ENCODE assay signal across 15 cellular contexts in the genomic region with DNA sequence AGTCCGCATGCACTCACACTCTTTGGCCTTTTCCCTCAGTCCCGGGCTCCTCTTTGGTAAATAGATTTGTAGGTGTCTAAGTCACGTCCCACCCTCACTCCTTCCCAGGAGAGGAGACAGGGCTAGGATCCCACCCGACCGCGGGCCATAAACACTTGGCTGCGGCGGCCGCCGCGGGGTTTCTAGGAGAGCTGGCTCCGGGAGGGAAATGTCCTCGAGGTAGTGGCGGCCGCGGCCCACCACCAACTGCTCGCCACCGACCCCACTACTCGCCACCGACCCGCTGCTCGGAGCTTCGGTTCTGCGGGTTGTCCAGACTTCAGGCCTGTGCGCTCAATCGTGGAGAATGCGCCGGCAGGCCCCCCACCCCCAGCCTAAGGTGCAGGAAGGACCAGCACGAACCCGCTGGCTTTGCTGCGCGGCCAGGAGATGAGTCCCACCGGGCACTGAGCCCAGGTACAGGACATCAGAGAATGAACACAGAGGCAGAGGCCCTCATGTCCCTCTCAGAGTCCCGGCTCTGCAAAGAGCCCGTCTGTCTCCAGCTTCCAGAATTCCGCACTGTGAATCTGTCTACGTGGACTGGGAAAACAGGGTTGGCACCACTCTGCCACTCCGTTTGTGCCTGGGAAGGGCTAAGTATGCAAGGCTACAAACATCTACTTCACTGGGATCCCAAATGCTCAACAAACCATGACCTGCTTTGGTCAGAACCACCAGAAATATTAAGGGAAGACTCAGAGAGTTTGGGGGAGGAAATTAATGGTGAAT. TPM values are rescaled to one million over a fixed set of nuclear protein-coding genes. Genes with fewer than 3 reads are reported as not detected.
DNase-seq lines count a peak whose midpoint lies in the region; ATAC-seq and TF ChIP-seq lines count a peak whose summit lies in the region.
"Had no signal": no experiment of that assay in that cellular context is flagged by ENCODE, and none has a peak within 500 bp of the region (broad histone marks: within the 10 kb centered on the region; RNA-seq: fewer than 3 reads in every experiment).

No MANE protein-coding gene starts in this region.

- no peaks in the 10 kb centered on the region for H3K9me3 ChIP-seq in mammary epithelial cell (replicated peaks; ENCODE audit: insufficient read depth, low read length)
- H3K9me3 ChIP-seq: stomach had no signal

- H3K4me1 Mint-ChIP-seq in MCF 10A (ENCODE audit: insufficient read depth, unreplicated experiment), result peaks cover 11% of the 10 kb centered on the region
- peaks cover 50% of the 10 kb centered on the region for H3K4me1 Mint-ChIP-seq in WTC11
- peaks cover 42% of the 10 kb centered on the region for H3K4me1 Mint-ChIP-seq in stimulated activated memory B cell treated with anti-CD40 and anti-IgM and Interleukin-4, amounts not matched to agents 10 μg/mL and 1 μg/mL and 100 μg/mL, for 72 hours

- no peaks in the 10 kb centered on the region for H3K36me3 ChIP-seq in mammary epithelial cell (ENCODE audit: insufficient read depth, low read length)
- H3K36me3 ChIP-seq: stomach had no signal

- H3K27ac ChIP-seq in mammary epithelial cell (ENCODE audit: insufficient read depth, low read depth, low read length), result no peak overlapping the region
- H3K27ac ChIP-seq: HL-60, stomach had no signal

- TF ChIP-seq CTCF in MCF 10A (IDR thresholded peaks at IDR 0.05; ENCODE audit: unreplicated experiment) (no peak), mammary epithelial cell (conservative IDR thresholded peaks at IDR 0.05 in 1 of 2, IDR thresholded peaks at IDR 0.05 in 1 of 2; ENCODE audit: extremely low read depth in 1 of 2, insufficient read depth in 1 of 2, low read depth in 1 of 2, low read length in 2 of 2) (no peak), WTC11 (IDR thresholded peaks at IDR 0.05) (no peak)

- no peaks in the 10 kb centered on the region for H3K9me3 Mint-ChIP-seq in MCF 10A (ENCODE audit: unreplicated experiment)
- no peaks in the 10 kb centered on the region for H3K9me3 Mint-ChIP-seq in WTC11
- no peaks in the 10 kb centered on the region for H3K9me3 Mint-ChIP-seq in stimulated activated memory B cell treated with anti-CD40 and anti-IgM and Interleukin-4, amounts not matched to agents 10 μg/mL and 1 μg/mL and 100 μg/mL, for 72 hours

- no TSS peak for BruUV-seq in MCF 10A (replicated peaks; lab: Mats Ljungman, UMichigan)
- no TSS peak for BruUV-seq in mammary epithelial cell (replicated peaks; lab: Mats Ljungman, UMichigan)

- dilution Hi-C loops in mammary epithelial cell (cut with HindIII; ENCODE audit: low sequenced_read_pairs), result loop anchor here (5.0 kb wide), 1 partner anchor 63 kb away; no protein-coding TSS in a partner anchor

- no peaks in the 10 kb centered on the region for H3K4me1 ChIP-seq in mammary epithelial cell (ENCODE audit: insufficient read depth, low read length)

- in situ Hi-C loops in mammary epithelial cell (cut with MboI; ENCODE audit: low sequenced_read_pairs in 2 of 2), result loop anchor here in 1 of 2 donors (10.0 kb wide), 1 partner anchor 69 kb away; no protein-coding TSS in a partner anchor

- POLR2A ChIA-PET in MCF 10A (lab: Yijun Ruan, JAX) (interaction anchor here (1.0 to 3.5 kb wide), 3 partner anchors 9 to 155 kb away, joined by 3 to 17 read pairs (median 6); no protein-coding TSS in a partner anchor), WTC11 (lab: Charles Lee) (interaction anchor here (1.4 kb wide), 1 partner anchor 677 kb away, joined by 4 read pairs; a partner anchor contains a TSS)

- H3K79me2 ChIP-seq in mammary epithelial cell (ENCODE audit: insufficient read depth, low read length), result no peaks in the 10 kb centered on the region

- H3K4me3 ChIP-seq in mammary epithelial cell (replicated peaks in 1 of 3; ENCODE audit: insufficient read depth in 1 of 3, low read depth in 2 of 3, low read length in 3 of 3), result no peak overlapping the region

- DNase-seq in MCF 10A (ENCODE audit: unreplicated experiment), result no peak
- DNase-seq in mammary epithelial cell, result no peak
- DNase-seq in WTC11 (ENCODE audit: low spot score), result no peak
- DNase-seq in kidney tubule cell (ENCODE audit: low spot score), result peak; percentile 24
- no peak for DNase-seq in NCI-H510A treated with DMSO at 0.1 percent for 48 hours (lab: John Stamatoyannopoulos, UW)
- no peak for DNase-seq in pons (ENCODE audit: low spot score)
- DNase-seq: activated CD4-positive, alpha-beta T cell treated with anti-CD3 and anti-CD28 coated beads for 48 hours; stimulated activated CD4-positive, alpha-beta T cell treated with anti-CD3 and anti-CD28 coated beads, Interleukin-4, amount 100 ng/mL, for 24 hours; stomach had no signal

- peaks cover 82% of the 10 kb centered on the region for H3K27me3 ChIP-seq in mammary epithelial cell (ENCODE audit: insufficient read depth, low read length)

- ATAC-seq in WTC11, result no peak
- peak; percentile 59 for ATAC-seq in stimulated activated memory B cell treated with anti-CD40 and anti-IgM and Interleukin-4, amounts not matched to agents 10 μg/mL and 1 μg/mL and 100 μg/mL, for 72 hours
- ATAC-seq in HG03175 (IDR thresholded peaks at IDR 0.05; ENCODE audit: unreplicated experiment), result no peak

- H3K27ac Mint-ChIP-seq in MCF 10A (ENCODE audit: low read depth, unreplicated experiment) (no peak overlapping the region), WTC11 (no peak overlapping the region)
- H3K27ac Mint-ChIP-seq in stimulated activated memory B cell treated with anti-CD40 and anti-IgM and Interleukin-4, amounts not matched to agents 10 μg/mL and 1 μg/mL and 100 μg/mL, for 72 hours, result no peak overlapping the region

- H3K27me3 Mint-ChIP-seq in MCF 10A (ENCODE audit: insufficient read depth, unreplicated experiment) (peaks cover 66% of the 10 kb centered on the region), WTC11 (ENCODE audit: low read depth) (peaks cover 100% of the 10 kb centered on the region)
- peaks cover 99% of the 10 kb centered on the region for H3K27me3 Mint-ChIP-seq in stimulated activated memory B cell treated with anti-CD40 and anti-IgM and Interleukin-4, amounts not matched to agents 10 μg/mL and 1 μg/mL and 100 μg/mL, for 72 hours

- H3K4me3 Mint-ChIP-seq in MCF 10A (ENCODE audit: unreplicated experiment), result peak overlapping the region; percentile 17
- H3K4me3 Mint-ChIP-seq in WTC11, result peak overlapping the region; percentile 33
- H3K4me3 Mint-ChIP-seq in stimulated activated memory B cell treated with anti-CD40 and anti-IgM and Interleukin-4, amounts not matched to agents 10 μg/mL and 1 μg/mL and 100 μg/mL, for 72 hours, result no peak overlapping the region

- CTCF ChIA-PET in MCF 10A (lab: Yijun Ruan, JAX), result interaction anchor here (0.6 to 5.0 kb wide), 29 partner anchors 8 to 335 kb away, joined by 3 to 81 read pairs (median 4); no protein-coding TSS in a partner anchor
- CTCF ChIA-PET in mammary epithelial cell (lab: Charles Lee; ENCODE audit: low non-redundant PET), result interaction anchor here (0.6 kb wide), 3 partner anchors 21 to 205 kb away, joined by 4 to 6 read pairs (median 4); no protein-coding TSS in a partner anchor
- CTCF ChIA-PET in WTC11 (lab: Charles Lee), result interaction anchor here (0.6 to 10.9 kb wide), 29 partner anchors 10 to 184 kb away, joined by 3 to 218 read pairs (median 7); a partner anchor contains a TSS

- H4K20me1 ChIP-seq in mammary epithelial cell (ENCODE audit: insufficient read depth, low read length), result no peaks in the 10 kb centered on the region

- intact Hi-C loops in MCF 10A (cut with micrococcal nuclease), result no loop called here
- intact Hi-C loops in mammary epithelial cell (cut with micrococcal nuclease), result loop anchor here (2.0 kb wide), 2 partner anchors 55 to 307 kb away; no protein-coding TSS in a partner anchor

- no peak overlapping the region for H3K4me2 ChIP-seq in mammary epithelial cell (ENCODE audit: insufficient read depth, low read depth, low read length)

- no peaks in the 10 kb centered on the region for H3K36me3 Mint-ChIP-seq in MCF 10A (ENCODE audit: insufficient read depth, unreplicated experiment)
- no peaks in the 10 kb centered on the region for H3K36me3 Mint-ChIP-seq in WTC11
- H3K36me3 Mint-ChIP-seq in stimulated activated memory B cell treated with anti-CD40 and anti-IgM and Interleukin-4, amounts not matched to agents 10 μg/mL and 1 μg/mL and 100 μg/mL, for 72 hours, result no peaks in the 10 kb centered on the region

- WGBS in mammary epithelial cell (ENCODE audit: low coverage, missing lambda C conversion rate), result 12% methylated on average over 18 of the region's 38 CpGs

- H3K9ac ChIP-seq in mammary epithelial cell (ENCODE audit: insufficient read depth, low read length), result no peak overlapping the region

- H2AFZ ChIP-seq in mammary epithelial cell (ENCODE audit: low read depth, low read length), result no peak overlapping the region

TF ChIP-seq in WTC11, 78 proteins besides CTCF, POLR2A, EP300 and RAD21:
- peak; percentile 88 for TF ChIP-seq GRHL2 (CRISPR knock-in tag; IDR thresholded peaks at IDR 0.05; ENCODE audit: insufficient replicate concordance, severe bottlenecking)
- TF ChIP-seq ZNF138 (CRISPR knock-in tag; conservative IDR thresholded peaks at IDR 0.05), result no peak

RNA-seq across cellular contexts. Expression of a gene that starts 2.5 kb away (rescaled TPM):
- total RNA-seq in MCF 10A (2022) (not detected in 2 replicates), mammary epithelial cell (not detected), WTC11 (2021) (8.0 to 22.3 TPM (median 9.2 TPM) in 3 replicates)
- polyA plus RNA-seq in mammary epithelial cell, result not detected
- not detected for polyA minus RNA-seq in mammary epithelial cell
- total RNA-seq: chondrocyte, mesenteric fat pad, pulmonary artery endothelial cell, stomach had no signal
- polyA plus RNA-seq: stomach had no signal

RNA-seq across cellular contexts. Expression of a gene that starts 3.1 kb away (rescaled TPM):
- total RNA-seq in MCF 10A (2022), result not detected in 2 replicates
- not detected for total RNA-seq in mammary epithelial cell
- 0.01 TPM for polyA plus RNA-seq in mammary epithelial cell
- not detected for polyA minus RNA-seq in mammary epithelial cell
- total RNA-seq in WTC11 (2021), result 1.6 to 2.8 TPM (median 1.7 TPM) in 3 replicates
- total RNA-seq: chondrocyte, mesenteric fat pad, pulmonary artery endothelial cell had no signal

RNA-seq across cellular contexts. Expression of a gene that starts 3.2 kb away (rescaled TPM):
- total RNA-seq in MCF 10A (2022) (not detected in 2 replicates), mammary epithelial cell (not detected), WTC11 (2021) (35.2 to 60.8 TPM (median 37.9 TPM) in 3 replicates)
- not detected for polyA plus RNA-seq in mammary epithelial cell
- not detected for polyA minus RNA-seq in mammary epithelial cell
- total RNA-seq: chondrocyte, mesenteric fat pad, pulmonary artery endothelial cell, stomach had no signal
- polyA plus RNA-seq: stomach had no signal

Comparison
In these comparisons a context has a peak if more than half of its experiments do, and no peak if none do; other contexts are left out.
1. RNA of a gene that starts 3.2 kb away (total RNA-seq): 35.2 to 60.8 TPM in WTC11; not detected in MCF 10A and not detected in mammary epithelial cell; every median in the first group is over 10 times any median in the second.